In genomic region chr22:23102776-23103175, GRCh38 we compare ENCODE assay signal across 24 cellular contexts. TPM values are rescaled to one million over a fixed set of nuclear protein-coding genes. Genes with fewer than 3 reads are reported as not detected.
"Had no signal": no experiment of that assay in that cellular context is flagged by ENCODE, and none has a peak within 500 bp of the region (broad histone marks: within the 10 kb centered on the region; RNA-seq: fewer than 3 reads in every experiment).

No MANE protein-coding gene starts in this region.

- H3K36me3 Mint-ChIP-seq: activated naive CD4-positive, alpha-beta T cell treated with anti-CD3 and anti-CD28 coated beads, Interleukin-2, amount 50 U/mL, for 24 hours; T-cell; type B pancreatic cell had no signal

- H3K27ac ChIP-seq: brain microvascular endothelial cell, left ventricle myocardium inferior, parathyroid adenoma had no signal

- H3K36me3 ChIP-seq: brain microvascular endothelial cell, left ventricle myocardium inferior had no signal

- H2AFZ ChIP-seq: parathyroid adenoma had no signal

- H3K9ac ChIP-seq: parathyroid adenoma had no signal

- H3K9me3 Mint-ChIP-seq: activated naive CD4-positive, alpha-beta T cell treated with anti-CD3 and anti-CD28 coated beads, Interleukin-2, amount 50 U/mL, for 24 hours; nephron; T-cell; type B pancreatic cell had no signal

- H3K27ac Mint-ChIP-seq: activated CD8-positive, alpha-beta T cell treated with anti-CD3 and anti-CD28 coated beads, Interleukin-2, amount 10 ng/mL, durations not matched to agents 7 days and 5 days; activated naive CD4-positive, alpha-beta T cell treated with anti-CD3 and anti-CD28 coated beads, Interleukin-2, amount 50 U/mL, for 24 hours; nephron; T-cell had no signal

- H3K4me3 Mint-ChIP-seq: activated CD8-positive, alpha-beta T cell treated with anti-CD3 and anti-CD28 coated beads, Interleukin-2, amount 10 ng/mL, durations not matched to agents 7 days and 5 days; activated naive CD4-positive, alpha-beta T cell treated with anti-CD3 and anti-CD28 coated beads, Interleukin-2, amount 50 U/mL, for 24 hours; nephron; T-cell; type B pancreatic cell had no signal

- ATAC-seq: activated CD8-positive, alpha-beta T cell treated with anti-CD3 and anti-CD28 coated beads, Interleukin-2, amount 10 ng/mL, durations not matched to agents 7 days and 5 days; right cardiac atrium; stimulated activated naive CD8-positive, alpha-beta T cell treated with anti-CD3 and anti-CD28 coated beads, Interleukin-15, Interleukin-2, amounts not matched to agents 100 U/mL and 50 U/mL, for 24 hours; T-cell had no signal

- H3K27me3 Mint-ChIP-seq: activated naive CD4-positive, alpha-beta T cell treated with anti-CD3 and anti-CD28 coated beads, Interleukin-2, amount 50 U/mL, for 24 hours; T-cell; type B pancreatic cell had no signal

- H3K4me1 ChIP-seq: parathyroid adenoma had no signal

- H3K9me3 ChIP-seq: left ventricle myocardium inferior had no signal

- H3K4me1 Mint-ChIP-seq: activated naive CD4-positive, alpha-beta T cell treated with anti-CD3 and anti-CD28 coated beads, Interleukin-2, amount 50 U/mL, for 24 hours; T-cell had no signal

- H3K4me3 ChIP-seq: left ventricle myocardium inferior had no signal

- DNase-seq: activated CD4-positive, alpha-beta T cell treated with anti-CD3 and anti-CD28 coated beads for 1 hour; activated CD4-positive, alpha-beta T cell treated with anti-CD3 and anti-CD28 coated beads, Interleukin-2, amount 50 U/mL, for 1 hour; activated CD8-positive, alpha-beta T cell treated with anti-CD3 and anti-CD28 coated beads, Interleukin-2, amount 10 ng/mL, durations not matched to agents 7 days and 5 days; activated gamma-delta T cell treated with Interleukin-2 at 50 U/mL for 16 hours; activated T-cell treated with anti-CD3 and anti-CD28 coated beads, Interleukin-2, amount 50 U/mL, for 1 hour; aorta; brain microvascular endothelial cell; central memory CD4-positive, alpha-beta T cell; cortex of kidney; effector CD4-positive, alpha-beta T cell; foreskin melanocyte; kidney glomerular epithelial cell; left ventricle myocardium inferior; right cardiac atrium; stimulated activated CD4-positive, alpha-beta T cell treated with anti-CD3 and anti-CD28 coated beads, Interleukin-4, amount 100 ng/mL, for 24 hours; stimulated activated naive CD8-positive, alpha-beta T cell treated with anti-CD3 and anti-CD28 coated beads, Interleukin-15, Interleukin-2, amounts not matched to agents 100 U/mL and 50 U/mL, for 24 hours; T-cell had no signal

- H3K79me2 ChIP-seq: parathyroid adenoma had no signal

RNA-seq across cellular contexts. Expression of gene RSPH14, which starts 39.0 kb away (rescaled TPM):
- total RNA-seq: left ventricle myocardium inferior, lung microvascular endothelial cell, mononuclear cell, myocyte, right cardiac atrium had no signal

RNA-seq across cellular contexts. Expression of gene RAB36, which starts 42.5 kb away (rescaled TPM):
- total RNA-seq: mononuclear cell had no signal
